ENCODE assay signal across 19 cellular contexts in the genomic region with DNA sequence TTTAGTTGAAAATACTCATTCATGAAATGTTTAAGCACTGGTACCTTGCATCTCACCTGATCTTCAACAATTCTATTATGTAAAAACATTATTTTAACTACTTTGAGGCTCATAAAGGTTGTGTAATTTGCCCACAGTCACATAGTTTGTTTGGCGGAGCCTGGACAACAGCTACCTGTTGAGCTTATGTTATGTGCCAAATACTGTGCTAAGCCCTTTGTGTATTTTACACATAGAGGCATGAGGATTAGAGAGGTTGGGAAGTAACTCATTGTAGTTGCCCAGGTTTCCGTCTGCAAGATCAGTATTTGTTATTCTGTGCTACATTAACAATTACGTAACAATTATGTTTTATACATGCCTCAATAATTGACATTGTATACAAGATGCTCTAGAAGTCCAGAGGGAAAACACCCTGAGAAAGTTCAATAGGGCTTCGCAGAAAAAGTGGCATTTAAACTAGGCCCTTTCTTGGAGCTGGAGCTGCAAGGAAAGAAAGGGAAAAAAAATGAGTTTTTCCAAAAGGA.
"Had no signal": no experiment of that assay in that cellular context is flagged by ENCODE, and none has a peak within 500 bp of the region (broad histone marks: within the 10 kb centered on the region; RNA-seq: fewer than 3 reads in every experiment).

No MANE protein-coding gene starts in this region.

- H3K27me3 Mint-ChIP-seq: naive thymus-derived CD4-positive, alpha-beta T cell had no signal

- H3K27me3 ChIP-seq: dorsolateral prefrontal cortex, neural progenitor cell, ovary, stomach, testis, upper lobe of left lung had no signal

- H3K4me2 ChIP-seq: neural progenitor cell, smooth muscle cell had no signal

- H3K4me1 ChIP-seq: neural progenitor cell, testis had no signal

- H3K36me3 ChIP-seq: neural progenitor cell, ovary, stomach, upper lobe of left lung had no signal

- H3K27ac Mint-ChIP-seq: activated naive CD4-positive, alpha-beta T cell treated with anti-CD3 and anti-CD28 coated beads, Interleukin-2, amount 50 U/mL, for 72 hours had no signal

- H2AFZ ChIP-seq: neural progenitor cell had no signal

- H3K9ac ChIP-seq: neural progenitor cell had no signal

- DNase-seq: activated CD4-positive, alpha-beta T cell treated with anti-CD3 and anti-CD28 coated beads for 1 hour; activated CD8-positive, alpha-beta memory T cell treated with anti-CD3 and anti-CD28 coated beads for 24 hours; activated CD8-positive, alpha-beta memory T cell treated with anti-CD3 and anti-CD28 coated beads, Interleukin-2, amount 50 U/mL, for 48 hours; activated gamma-delta T cell treated with Interleukin-2 at 50 U/mL for 16 hours; amniotic stem cell; dorsolateral prefrontal cortex; naive thymus-derived CD4-positive, alpha-beta T cell; ovary; stimulated activated CD4-positive, alpha-beta T cell treated with anti-CD3 and anti-CD28 coated beads, Interleukin-4, amount 100 ng/mL, for 1 hour; T-helper 2 cell; testis; upper lobe of left lung; WERI-Rb-1 had no signal

- H3K4me1 Mint-ChIP-seq: neural progenitor cell had no signal

- H3K9me3 Mint-ChIP-seq: activated naive CD4-positive, alpha-beta T cell treated with anti-CD3 and anti-CD28 coated beads, Interleukin-2, amount 50 U/mL, for 72 hours; naive thymus-derived CD4-positive, alpha-beta T cell had no signal

- H3K9me3 ChIP-seq: ovary, stomach, testis, upper lobe of left lung had no signal

- H3K4me3 Mint-ChIP-seq: naive thymus-derived CD4-positive, alpha-beta T cell; neural progenitor cell had no signal

- H3K27ac ChIP-seq: epithelial cell of prostate, neural progenitor cell, ovary, stomach, testis, WERI-Rb-1 had no signal

- ATAC-seq: activated naive CD4-positive, alpha-beta T cell treated with anti-CD3 and anti-CD28 coated beads, Interleukin-2, amount 50 U/mL, for 72 hours; naive thymus-derived CD4-positive, alpha-beta T cell; sciatic nerve had no signal

- H3K4me3 ChIP-seq: dorsolateral prefrontal cortex, neural progenitor cell, ovary, smooth muscle cell, stomach, testis, upper lobe of left lung had no signal
